ENCODE assay signal across 14 cellular contexts in the genomic region with DNA sequence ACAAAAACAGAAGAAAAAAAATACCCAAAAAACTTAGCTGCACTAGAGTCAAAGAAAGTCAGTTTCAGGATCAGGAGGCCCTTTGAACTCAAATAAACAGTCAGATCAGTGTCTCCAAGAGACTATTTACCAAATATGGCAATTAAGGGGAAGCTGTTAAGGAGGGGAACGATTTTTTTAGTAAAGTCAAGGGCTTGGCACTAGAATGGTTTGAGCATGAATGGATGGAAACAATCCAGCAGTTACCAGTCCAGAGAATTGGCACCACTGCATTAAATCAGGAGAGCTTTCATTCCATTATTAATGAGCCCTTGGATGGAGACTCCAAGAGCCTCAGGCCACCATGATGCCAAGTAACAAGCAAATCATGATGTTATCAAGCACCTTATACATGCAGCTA. TPM values are rescaled to one million over a fixed set of nuclear protein-coding genes. Genes with fewer than 3 reads are reported as not detected.
A peak's percentile ranks its signal among the peaks of the same experiment; 100 is the strongest.
DNase-seq lines count a peak whose midpoint lies in the region; ATAC-seq and TF ChIP-seq lines count a peak whose summit lies in the region.
"Had no signal": no experiment of that assay in that cellular context is flagged by ENCODE, and none has a peak within 500 bp of the region (broad histone marks: within the 10 kb centered on the region; RNA-seq: fewer than 3 reads in every experiment).

No MANE protein-coding gene starts in this region.

- intact Hi-C loops in body of pancreas (cut with DNase I) (loop anchor here (10.0 kb wide), 1 partner anchor 47 kb away; no protein-coding TSS in a partner anchor), psoas muscle (cut with DNase I) (no loop called here)

- H3K27me3 ChIP-seq in body of pancreas (no peaks in the 10 kb centered on the region), psoas muscle (ENCODE audit: insufficient read depth in 3 of 3, low read length in 2 of 3) (no peaks in the 10 kb centered on the region), Peyer's patch (no peaks in the 10 kb centered on the region)
- H3K27me3 ChIP-seq: tibial nerve had no signal

- TF ChIP-seq POLR2A in body of pancreas (IDR thresholded peaks at IDR 0.05) (no peak), Peyer's patch (IDR thresholded peaks at IDR 0.05) (no peak)

- H3K27ac ChIP-seq in body of pancreas (peak overlapping the region in 1 of 4 donors; percentile 26), psoas muscle (peak overlapping the region; percentile 32), Peyer's patch (no peak overlapping the region)

- H3K36me3 ChIP-seq in body of pancreas (replicated peaks in 1 of 2; ENCODE audit: insufficient read depth in 1 of 2, low read depth in 2 of 2) = peaks cover 0 to 15% of the 10 kb centered on the region in 2 donors
- peaks cover 2 to 36% of the 10 kb centered on the region in 2 donors for H3K36me3 ChIP-seq in psoas muscle (ENCODE audit: insufficient read depth in 1 of 2, low read depth in 1 of 2)
- peaks cover 0 to 31% (median 0%) of the 10 kb centered on the region in 3 donors for H3K36me3 ChIP-seq in Peyer's patch

- no peak overlapping the region for H3K4me3 ChIP-seq in body of pancreas
- H3K4me3 ChIP-seq in psoas muscle = no peak overlapping the region
- H3K4me3 ChIP-seq in Peyer's patch = no peak overlapping the region
- H3K4me3 ChIP-seq: tibial nerve had no signal

- H3K9me3 ChIP-seq in body of pancreas = no peaks in the 10 kb centered on the region
- no peaks in the 10 kb centered on the region for H3K9me3 ChIP-seq in psoas muscle
- no peaks in the 10 kb centered on the region for H3K9me3 ChIP-seq in Peyer's patch
- H3K9me3 ChIP-seq: tibial nerve had no signal

- WGBS in body of pancreas, 2 donors = 0 to 7% methylated on average over 1 of the region's 1 CpG
- WGBS in psoas muscle, 3 donors = 21 to 29% (median 25%) methylated on average over 1 of the region's 1 CpG

- DNase-seq in NCI-H2171 treated with DMSO at 0.1 percent for 48 hours (lab: John Stamatoyannopoulos, UW) (peak; percentile 38), NCI-H2171 (lab: John Stamatoyannopoulos, UW) (no peak), NCI-H2029 treated with DMSO at 0.1 percent for 48 hours (lab: John Stamatoyannopoulos, UW) (peak; percentile 88), body of pancreas (no peak), psoas muscle (no peak), Peyer's patch (no peak)
- DNase-seq: NCI-H2081, nucleus accumbens, T-helper 17 cell had no signal

- TF ChIP-seq CTCF in body of pancreas (IDR thresholded peaks at IDR 0.05) = no peak
- TF ChIP-seq CTCF in psoas muscle (IDR thresholded peaks at IDR 0.05) = no peak
- TF ChIP-seq CTCF in Peyer's patch (IDR thresholded peaks at IDR 0.05) = no peak

- peak; percentile 55 for ATAC-seq in body of pancreas
- ATAC-seq in psoas muscle = no peak
- ATAC-seq in HG03159 (IDR thresholded peaks at IDR 0.05; ENCODE audit: unreplicated experiment) = no peak
- ATAC-seq in HG03565 (IDR thresholded peaks at IDR 0.05; ENCODE audit: unreplicated experiment) = no peak
- ATAC-seq: T-helper 17 cell had no signal

- H3K4me1 ChIP-seq in body of pancreas (peaks cover 24% of the 10 kb centered on the region), psoas muscle (peaks cover 28% of the 10 kb centered on the region), Peyer's patch (no peaks in the 10 kb centered on the region)

RNA-seq across cellular contexts. Expression of gene TRAPPC3, which starts 7.2 kb away (rescaled TPM):
- total RNA-seq in body of pancreas = 10 to 100 TPM; 45.7 to 71.5 TPM
- total RNA-seq in psoas muscle = 10 to 100 TPM; 34.8 to 44.4 (median 38.7) TPM
- polyA plus RNA-seq in psoas muscle = 10 to 100 TPM; 43.8 to 91.8 (median 73.0) TPM
- total RNA-seq in Peyer's patch = 100 to 1,000 TPM in 1 of 4 donors, 10 to 100 TPM in 3; 56.2 to 113 (median 73.7) TPM

RNA-seq across cellular contexts. Expression of gene MAP7D1, which starts 13.8 kb away (rescaled TPM):
- 10 to 100 TPM; 32.9 to 97.2 TPM for total RNA-seq in body of pancreas
- 100 to 1,000 TPM; 209 to 230 (median 215) TPM for total RNA-seq in psoas muscle
- 100 to 1,000 TPM; 117 to 342 (median 165) TPM for polyA plus RNA-seq in psoas muscle
- total RNA-seq in Peyer's patch = 10 to 100 TPM; 38.2 to 62.7 (median 46.4) TPM

RNA-seq across cellular contexts. Expression of gene COL8A2, which starts 17.1 kb away (rescaled TPM):
- total RNA-seq in body of pancreas (1 to 10 TPM; 1.3 to 1.6 TPM), psoas muscle (under 1 TPM; 0.15 to 0.41 (median 0.30) TPM), Peyer's patch (1 to 10 TPM in 3 of 4 donors, under 1 TPM in 1; 0.83 to 1.3 (median 1.1) TPM)
- under 1 TPM; 0.06 to 0.12 (median 0.10) TPM for polyA plus RNA-seq in psoas muscle
- total RNA-seq: OCI-LY7 had no signal

RNA-seq across cellular contexts. Expression of gene ADPRS, which starts 53.4 kb away (rescaled TPM):
- total RNA-seq in body of pancreas = 10 to 100 TPM; 16.2 to 25.2 TPM
- total RNA-seq in psoas muscle = 10 to 100 TPM; 20.5 to 40.2 (median 28.8) TPM
- polyA plus RNA-seq in psoas muscle = 10 to 100 TPM; 41.4 to 56.4 (median 45.3) TPM
- 10 to 100 TPM; 16.5 to 50.0 (median 30.8) TPM for total RNA-seq in Peyer's patch

RNA-seq across cellular contexts. Expression of gene TEKT2, which starts 58.2 kb away (rescaled TPM):
- 1 to 10 TPM; 1.3 to 1.6 TPM for total RNA-seq in body of pancreas
- total RNA-seq in psoas muscle = not detected
- polyA plus RNA-seq in psoas muscle = under 1 TPM in 2 of 3 donors, not detected in 1; 0.03 to 0.04 TPM
- total RNA-seq in Peyer's patch = not detected
- total RNA-seq: A172, OCI-LY7 had no signal

Comparison
In these comparisons a context has a peak if more than half of its experiments do, and no peak if none do; other contexts are left out.
1. DNase-seq: peak in NCI-H2171 treated with DMSO at 0.1 percent for 48 hours (single experiment) and NCI-H2029 treated with DMSO at 0.1 percent for 48 hours (single experiment); none in NCI-H2171 (single experiment), body of pancreas (0 of 4), psoas muscle (0 of 2) and Peyer's patch (0 of 3).